Comparison of ENCODE assay signal across 8 cellular contexts in the genomic region with DNA sequence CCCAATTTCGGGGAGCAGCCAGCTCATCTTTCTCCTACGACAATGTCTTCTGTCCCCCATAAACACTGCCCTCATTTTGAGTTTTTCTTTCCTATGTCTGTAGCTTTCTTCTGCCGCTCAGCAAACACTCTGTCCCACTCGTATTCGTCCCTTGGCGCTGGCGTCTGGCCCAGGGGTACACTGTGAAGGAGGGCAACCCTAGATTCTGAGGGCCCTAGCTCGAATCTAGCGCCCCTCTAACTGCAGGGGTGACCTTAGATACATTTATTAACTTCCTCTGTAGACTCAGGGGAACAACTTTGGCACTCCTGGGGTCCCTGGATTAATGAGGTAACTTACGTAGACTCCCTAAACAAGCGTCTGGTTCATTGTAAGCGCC. TPM values are rescaled to one million over a fixed set of nuclear protein-coding genes. Genes with fewer than 3 reads are reported as not detected.
DNase-seq lines count a peak whose midpoint lies in the region; ATAC-seq lines count a peak whose summit lies in the region.

No MANE protein-coding gene starts in this region.

- DNase-seq in DMS79 treated with DMSO at 0.1 percent for 48 hours (lab: John Stamatoyannopoulos, UW) (peak; percentile 76), DMS79 (lab: John Stamatoyannopoulos, UW) (no peak), iPS DF 6.9 (ENCODE audit: low read depth, low spot score) (no peak), retina (no peak), NCI-H1105 (lab: John Stamatoyannopoulos, UW) (no peak)
- DNase-seq in activated CD4-positive, alpha-beta memory T cell treated with anti-CD3 and anti-CD28 coated beads, Interleukin-2, amount 10 ng/mL, durations not matched to agents 7 days and 5 days = no peak
- no peak for DNase-seq in stimulated activated effector memory CD8-positive, alpha-beta T cell treated with anti-CD3 and anti-CD28 coated beads, Interleukin-12 subunit alpha, Interleukin-12 subunit beta, amount 100 ng/mL, for 72 hours (ENCODE audit: low spot score in 2 of 2)

- CTCF ChIA-PET in activated CD4-positive, alpha-beta memory T cell treated with anti-CD3 and anti-CD28 coated beads, Interleukin-2, amount 10 ng/mL, durations not matched to agents 7 days and 5 days (lab: Charles Lee) = interaction anchor here (0.7 to 6.6 kb wide), 34 partner anchors 8 to 398 kb away, joined by 3 to 67 read pairs (median 4); no protein-coding TSS in a partner anchor

- H3K27ac Mint-ChIP-seq in activated CD4-positive, alpha-beta memory T cell treated with anti-CD3 and anti-CD28 coated beads, Interleukin-2, amount 10 ng/mL, durations not matched to agents 7 days and 5 days = peak overlapping the region; percentile 63
- H3K27ac Mint-ChIP-seq in stimulated activated effector memory CD8-positive, alpha-beta T cell treated with anti-CD3 and anti-CD28 coated beads, Interleukin-12 subunit alpha, Interleukin-12 subunit beta, amount 100 ng/mL, for 72 hours = peak overlapping the region; percentile 84

- H3K27ac ChIP-seq in iPS DF 6.9 (ENCODE audit: low read length) = no peak overlapping the region

- H3K36me3 ChIP-seq in iPS DF 6.9 (ENCODE audit: control insufficient read depth, insufficient read depth, low read length) = no peaks in the 10 kb centered on the region

- peaks cover 4% of the 10 kb centered on the region for H3K27me3 Mint-ChIP-seq in activated CD4-positive, alpha-beta memory T cell treated with anti-CD3 and anti-CD28 coated beads, Interleukin-2, amount 10 ng/mL, durations not matched to agents 7 days and 5 days

- no peaks in the 10 kb centered on the region for H3K9me3 ChIP-seq in iPS DF 6.9 (ENCODE audit: control insufficient read depth, insufficient read depth, low read length)

- no peaks in the 10 kb centered on the region for H3K36me3 Mint-ChIP-seq in activated CD4-positive, alpha-beta memory T cell treated with anti-CD3 and anti-CD28 coated beads, Interleukin-2, amount 10 ng/mL, durations not matched to agents 7 days and 5 days (ENCODE audit: low read depth)
- peaks cover 6% of the 10 kb centered on the region for H3K36me3 Mint-ChIP-seq in stimulated activated effector memory CD8-positive, alpha-beta T cell treated with anti-CD3 and anti-CD28 coated beads, Interleukin-12 subunit alpha, Interleukin-12 subunit beta, amount 100 ng/mL, for 72 hours

- peak overlapping the region; percentile 87; the same call in 1 of the 2 replicates for H3K4me3 ChIP-seq in iPS DF 6.9 (ENCODE audit: low read length)

- H3K4me3 Mint-ChIP-seq in activated CD4-positive, alpha-beta memory T cell treated with anti-CD3 and anti-CD28 coated beads, Interleukin-2, amount 10 ng/mL, durations not matched to agents 7 days and 5 days = peak overlapping the region; percentile 92
- peak overlapping the region; percentile 90 for H3K4me3 Mint-ChIP-seq in stimulated activated effector memory CD8-positive, alpha-beta T cell treated with anti-CD3 and anti-CD28 coated beads, Interleukin-12 subunit alpha, Interleukin-12 subunit beta, amount 100 ng/mL, for 72 hours

- no peaks in the 10 kb centered on the region for H3K9me3 Mint-ChIP-seq in activated CD4-positive, alpha-beta memory T cell treated with anti-CD3 and anti-CD28 coated beads, Interleukin-2, amount 10 ng/mL, durations not matched to agents 7 days and 5 days
- no peaks in the 10 kb centered on the region for H3K9me3 Mint-ChIP-seq in stimulated activated effector memory CD8-positive, alpha-beta T cell treated with anti-CD3 and anti-CD28 coated beads, Interleukin-12 subunit alpha, Interleukin-12 subunit beta, amount 100 ng/mL, for 72 hours

- H3K4me1 ChIP-seq in iPS DF 6.9 (ENCODE audit: control insufficient read depth, insufficient read depth, low read length) = peaks cover 3% of the 10 kb centered on the region; the same call in 1 of the 2 replicates

- H3K4me1 Mint-ChIP-seq in activated CD4-positive, alpha-beta memory T cell treated with anti-CD3 and anti-CD28 coated beads, Interleukin-2, amount 10 ng/mL, durations not matched to agents 7 days and 5 days = peaks cover 43% of the 10 kb centered on the region
- H3K4me1 Mint-ChIP-seq in stimulated activated effector memory CD8-positive, alpha-beta T cell treated with anti-CD3 and anti-CD28 coated beads, Interleukin-12 subunit alpha, Interleukin-12 subunit beta, amount 100 ng/mL, for 72 hours = peaks cover 44% of the 10 kb centered on the region

- ATAC-seq in stimulated activated effector memory CD8-positive, alpha-beta T cell treated with anti-CD3 and anti-CD28 coated beads, Interleukin-12 subunit alpha, Interleukin-12 subunit beta, amount 100 ng/mL, for 72 hours = no peak
- no peak for ATAC-seq in HG03521 (IDR thresholded peaks at IDR 0.05; ENCODE audit: unreplicated experiment)

- POLR2A ChIA-PET in activated CD4-positive, alpha-beta memory T cell treated with anti-CD3 and anti-CD28 coated beads, Interleukin-2, amount 10 ng/mL, durations not matched to agents 7 days and 5 days (lab: Charles Lee) = interaction anchor here (0.7 to 1.7 kb wide), 3 partner anchors 169 to 245 kb away, joined by 3 to 6 read pairs (median 4); no protein-coding TSS in a partner anchor

- no peaks in the 10 kb centered on the region; the same call in 1 of the 2 replicates for H3K27me3 ChIP-seq in iPS DF 6.9 (ENCODE audit: control insufficient read depth, insufficient read depth, low read length)

- WGBS in iPS DF 6.9 (ENCODE audit: insufficient coverage, insufficient read length) = no CpG with 5 or more reads among the region's 12 CpGs

RNA-seq across cellular contexts. Expression of a gene that starts 0.7 kb away (rescaled TPM):
- 10 to 100 TPM; 17.1 TPM for total RNA-seq in activated CD4-positive, alpha-beta memory T cell treated with anti-CD3 and anti-CD28 coated beads, Interleukin-2, amount 10 ng/mL, durations not matched to agents 7 days and 5 days
